Comparison of ENCODE assay signal across 10 cellular contexts in the genomic region with DNA sequence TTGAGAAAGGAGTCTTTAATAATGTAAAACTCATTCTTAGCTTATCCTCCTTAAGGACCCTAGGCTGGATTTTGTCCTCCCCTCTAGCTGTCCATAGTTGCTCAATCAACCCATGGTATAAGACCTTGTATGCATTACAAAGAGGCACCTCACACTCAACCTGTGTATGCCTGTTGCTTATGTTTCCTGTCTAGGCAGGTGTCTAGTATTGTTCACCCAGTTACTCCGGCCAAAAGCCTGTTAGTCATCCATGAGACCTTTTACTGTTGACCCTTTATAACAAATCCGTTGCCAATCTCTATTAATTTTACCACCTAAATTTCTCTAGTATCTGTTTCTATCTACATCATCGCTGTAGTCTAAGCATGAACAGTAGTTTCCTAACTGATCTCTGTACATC. TPM values are rescaled to one million over a fixed set of nuclear protein-coding genes. Genes with fewer than 3 reads are reported as not detected.
A peak's percentile ranks its signal among the peaks of the same experiment; 100 is the strongest.
DNase-seq lines count a peak whose midpoint lies in the region; ATAC-seq and TF ChIP-seq lines count a peak whose summit lies in the region.
"Had no signal": no experiment of that assay in that cellular context is flagged by ENCODE, and none has a peak within 500 bp of the region (broad histone marks: within the 10 kb centered on the region; RNA-seq: fewer than 3 reads in every experiment).

No MANE protein-coding gene starts in this region.

- no peaks in the 10 kb centered on the region for H4K20me1 ChIP-seq in mammary epithelial cell (ENCODE audit: insufficient read depth, low read length)

- DNase-seq in GM10266 (ENCODE audit: extremely low spot score) (peak; percentile 8), mammary epithelial cell (peak; percentile 88), middle frontal gyrus (ENCODE audit: extremely low spot score, low spot score) (no peak), H7 (no peak), OCI-M2 (lab: John Stamatoyannopoulos, UW; ENCODE audit: unreplicated experiment) (no peak), T-helper 2 cell (no peak)
- DNase-seq: glutamatergic neuron had no signal

- peak; percentile 26 for ATAC-seq in GM19463 (IDR thresholded peaks at IDR 0.05; ENCODE audit: unreplicated experiment)
- ATAC-seq in HG03108 (IDR thresholded peaks at IDR 0.05; ENCODE audit: unreplicated experiment) = peak; percentile 27
- ATAC-seq: natural killer cell treated with Interleukin-12 subunit alpha and Interleukin-12 subunit beta and Interleukin-15 and Interleukin-18, amount 100 ng/mL, for 72 hours had no signal

- no TSS peak for BruUV-seq in mammary epithelial cell (replicated peaks; lab: Mats Ljungman, UMichigan)

- peak overlapping the region; percentile 45 for H3K27ac ChIP-seq in mammary epithelial cell (ENCODE audit: insufficient read depth, low read depth, low read length)

- dilution Hi-C loops in mammary epithelial cell (cut with HindIII; ENCODE audit: low sequenced_read_pairs) = no loop called here

- H3K9me3 ChIP-seq in mammary epithelial cell (replicated peaks; ENCODE audit: insufficient read depth, low read length) = no peaks in the 10 kb centered on the region

- H3K4me2 ChIP-seq in mammary epithelial cell (ENCODE audit: insufficient read depth, low read depth, low read length) = peak overlapping the region; percentile 44

- WGBS in mammary epithelial cell (ENCODE audit: low coverage, missing lambda C conversion rate) = 11% methylated on average over 3 of the region's 3 CpGs

- H3K4me3 ChIP-seq in mammary epithelial cell (replicated peaks in 1 of 3; ENCODE audit: insufficient read depth in 1 of 3, low read depth in 2 of 3, low read length in 3 of 3) (no peak overlapping the region), H7 (ENCODE audit: insufficient read depth, low read depth, low read length) (no peak overlapping the region)

- TF ChIP-seq CTCF in GM10266 (IDR thresholded peaks at IDR 0.05; ENCODE audit: control insufficient read depth, insufficient read depth, low read depth, missing control alignments) (no peak), mammary epithelial cell (conservative IDR thresholded peaks at IDR 0.05 in 1 of 2, IDR thresholded peaks at IDR 0.05 in 1 of 2; ENCODE audit: extremely low read depth in 1 of 2, insufficient read depth in 1 of 2, low read depth in 1 of 2, low read length in 2 of 2) (no peak)

- no peaks in the 10 kb centered on the region for H3K27me3 ChIP-seq in mammary epithelial cell (ENCODE audit: insufficient read depth, low read length)
- no peaks in the 10 kb centered on the region for H3K27me3 ChIP-seq in H7 (ENCODE audit: control insufficient read depth, insufficient read depth, low read length)

- intact Hi-C loops in mammary epithelial cell (cut with micrococcal nuclease) = no loop called here

- peaks cover 30% of the 10 kb centered on the region for H3K4me1 ChIP-seq in mammary epithelial cell (ENCODE audit: insufficient read depth, low read length)

- H3K36me3 ChIP-seq in mammary epithelial cell (ENCODE audit: insufficient read depth, low read length) (no peaks in the 10 kb centered on the region), H7 (replicated peaks; ENCODE audit: control insufficient read depth, insufficient read depth, low read length) (no peaks in the 10 kb centered on the region; the same call in 1 of the 2 replicates)

- H3K79me2 ChIP-seq in mammary epithelial cell (ENCODE audit: insufficient read depth, low read length) = peaks cover 29% of the 10 kb centered on the region

- H2AFZ ChIP-seq in mammary epithelial cell (ENCODE audit: low read depth, low read length) = no peak overlapping the region

- CTCF ChIA-PET in mammary epithelial cell (lab: Charles Lee; ENCODE audit: low non-redundant PET) = no interaction called here

- in situ Hi-C loops in mammary epithelial cell (cut with MboI; ENCODE audit: low sequenced_read_pairs in 2 of 2) = no loop called here

- no peak overlapping the region for H3K9ac ChIP-seq in mammary epithelial cell (ENCODE audit: insufficient read depth, low read length)

RNA-seq across cellular contexts. Expression of a gene that starts 3.7 kb away (rescaled TPM):
- 10 to 100 TPM; 34.5 to 34.7 TPM for total RNA-seq in mammary epithelial cell
- 9.1 TPM for polyA plus RNA-seq in mammary epithelial cell
- 9.7 TPM for polyA minus RNA-seq in mammary epithelial cell
- 20.6 and 25.3 TPM in 2 replicates for total RNA-seq in H7 (2014; rRNA removed; shearing (Covaris generic))

Comparison
In these comparisons a context has a peak if more than half of its experiments do, and no peak if none do; other contexts are left out.
1. DNase-seq: peak in GM10266 (single experiment) and mammary epithelial cell (single experiment); none in middle frontal gyrus (single experiment), H7 (single experiment), OCI-M2 (single experiment) and T-helper 2 cell (0 of 5).